Comparison of ENCODE assay signal across 19 cellular contexts in the genomic region with DNA sequence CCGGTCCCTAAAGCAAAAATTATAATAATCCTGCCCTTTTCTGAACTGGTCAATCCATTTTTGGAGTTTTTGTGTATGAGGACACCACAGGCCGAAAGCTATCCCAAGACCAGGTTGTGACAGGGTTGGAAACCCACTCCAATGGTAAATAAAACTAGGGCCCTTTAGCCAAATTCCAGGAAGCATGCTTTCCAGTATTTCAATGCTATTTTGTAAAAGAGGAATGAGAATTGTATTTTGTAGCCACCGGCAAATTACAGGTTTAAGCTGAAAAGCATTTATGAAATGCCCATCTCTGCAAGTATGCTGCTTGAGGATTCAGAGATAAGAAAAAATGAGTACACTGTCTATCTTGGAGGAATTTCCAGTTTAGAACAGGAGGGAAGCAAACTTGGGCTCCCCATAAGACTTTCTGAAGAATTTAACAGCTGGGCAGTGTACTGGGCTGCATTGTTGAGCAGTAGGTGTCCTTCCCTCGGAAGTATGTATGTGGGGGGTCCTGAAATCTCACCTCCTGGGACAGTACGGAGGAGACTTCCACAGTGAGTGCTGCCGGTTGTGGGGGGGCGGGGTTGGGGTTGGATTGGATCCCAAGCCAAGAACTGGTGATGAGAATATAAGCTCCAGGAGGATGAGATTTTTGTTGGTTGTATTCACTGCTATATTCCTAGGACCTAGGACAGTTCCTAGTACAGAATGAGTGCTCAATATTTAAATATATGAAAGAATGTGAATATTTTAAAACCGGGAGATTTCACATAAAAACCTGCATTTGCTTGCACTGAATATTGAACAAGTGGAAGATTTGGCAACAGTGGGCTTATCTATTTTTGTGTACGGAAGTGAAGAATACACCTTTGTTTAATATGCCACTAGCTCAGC. TPM values are rescaled to one million over a fixed set of nuclear protein-coding genes. Genes with fewer than 3 reads are reported as not detected.
DNase-seq lines count a peak whose midpoint lies in the region; ATAC-seq and TF ChIP-seq lines count a peak whose summit lies in the region.
"Had no signal": no experiment of that assay in that cellular context is flagged by ENCODE, and none has a peak within 500 bp of the region (broad histone marks: within the 10 kb centered on the region; RNA-seq: fewer than 3 reads in every experiment).

No MANE protein-coding gene starts in this region.

- no peak overlapping the region for H4K91ac ChIP-seq in trophoblast cell (ENCODE audit: low read depth, low read length)

- H3K23ac ChIP-seq in trophoblast cell (ENCODE audit: low read length): no peak overlapping the region

- H3K4me1 Mint-ChIP-seq in activated T-helper 17 cell treated with anti-CD3 and anti-CD28 coated beads, Interleukin-2, amount 50 U/mL, for 72 hours: no peaks in the 10 kb centered on the region
- no peaks in the 10 kb centered on the region for H3K4me1 Mint-ChIP-seq in endothelial cell (ENCODE audit: unreplicated experiment)

- no peak overlapping the region for H3K4ac ChIP-seq in trophoblast cell (ENCODE audit: low read depth, low read length)

- CTCF ChIA-PET in A673 (lab: Charles Lee): no interaction called here

- POLR2A ChIA-PET in A673 (lab: Charles Lee; ENCODE audit: low non-redundant PET): interaction anchor here (0.7 kb wide), 1 partner anchor 11 kb away, joined by 3 read pairs; no protein-coding TSS in a partner anchor

- H3K27me3 Mint-ChIP-seq in activated T-helper 17 cell treated with anti-CD3 and anti-CD28 coated beads, Interleukin-2, amount 50 U/mL, for 72 hours: no peaks in the 10 kb centered on the region
- H3K27me3 Mint-ChIP-seq in endothelial cell (ENCODE audit: unreplicated experiment): peaks cover 2% of the 10 kb centered on the region
- H3K27me3 Mint-ChIP-seq: CD4-positive, alpha-beta memory T cell had no signal

- H3K36me3 Mint-ChIP-seq in activated T-helper 17 cell treated with anti-CD3 and anti-CD28 coated beads, Interleukin-2, amount 50 U/mL, for 72 hours (ENCODE audit: low read depth): no peaks in the 10 kb centered on the region
- no peaks in the 10 kb centered on the region for H3K36me3 Mint-ChIP-seq in endothelial cell (ENCODE audit: low read depth, unreplicated experiment)

- H3K9ac ChIP-seq in trophoblast cell (ENCODE audit: low read length): no peak overlapping the region
- H3K9ac ChIP-seq: GM23248 had no signal

- H3K9me3 Mint-ChIP-seq in activated T-helper 17 cell treated with anti-CD3 and anti-CD28 coated beads, Interleukin-2, amount 50 U/mL, for 72 hours: peaks cover 3% of the 10 kb centered on the region
- H3K9me3 Mint-ChIP-seq in endothelial cell (ENCODE audit: unreplicated experiment): no peaks in the 10 kb centered on the region

- no peak overlapping the region for H2AK5ac ChIP-seq in trophoblast cell (ENCODE audit: low read length)

- no peak overlapping the region for H2BK5ac ChIP-seq in trophoblast cell (ENCODE audit: low read depth, low read length, poor library complexity)

- H3K4me3 Mint-ChIP-seq in activated T-helper 17 cell treated with anti-CD3 and anti-CD28 coated beads, Interleukin-2, amount 50 U/mL, for 72 hours: no peak overlapping the region
- no peak overlapping the region for H3K4me3 Mint-ChIP-seq in endothelial cell (ENCODE audit: unreplicated experiment)
- H3K4me3 Mint-ChIP-seq: CD4-positive, alpha-beta memory T cell had no signal

- H3K27me3 ChIP-seq in A673 (replicated peaks; ENCODE audit: insufficient read depth, low read depth, low read length, poor library complexity): no peaks in the 10 kb centered on the region
- no peaks in the 10 kb centered on the region for H3K27me3 ChIP-seq in H7 (ENCODE audit: control insufficient read depth, insufficient read depth, low read length)
- H3K27me3 ChIP-seq in trophoblast cell (ENCODE audit: insufficient read depth, low read length): no peaks in the 10 kb centered on the region

- no peak overlapping the region for H3K14ac ChIP-seq in trophoblast cell (ENCODE audit: low read length)

- ATAC-seq in activated T-helper 17 cell treated with anti-CD3 and anti-CD28 coated beads, Interleukin-2, amount 50 U/mL, for 72 hours (replicated peaks): no peak
- ATAC-seq: A549 had no signal

- no peaks in the 10 kb centered on the region for H3K36me3 ChIP-seq in A673 (ENCODE audit: insufficient read depth, low read length, poor library complexity, severe bottlenecking)
- no peaks in the 10 kb centered on the region for H3K36me3 ChIP-seq in H7 (replicated peaks; ENCODE audit: control insufficient read depth, insufficient read depth, low read length)
- no peaks in the 10 kb centered on the region for H3K36me3 ChIP-seq in trophoblast cell (ENCODE audit: control insufficient read depth in 1 of 2, insufficient read depth in 2 of 2, low read length in 2 of 2)
- H3K36me3 ChIP-seq: HAP-1 had no signal

- TF ChIP-seq CTCF in A673 (conservative IDR thresholded peaks at IDR 0.05; ENCODE audit: low read depth, low read length) (no peak), choroid plexus epithelial cell (conservative IDR thresholded peaks at IDR 0.05; ENCODE audit: low read depth, low read length) (no peak), endothelial cell (IDR thresholded peaks at IDR 0.05; ENCODE audit: unreplicated experiment) (no peak)

- H4K8ac ChIP-seq in trophoblast cell (ENCODE audit: low read depth, low read length): no peak overlapping the region

- no peak overlapping the region for H3K4me2 ChIP-seq in trophoblast cell (ENCODE audit: low read length)
- H3K4me2 ChIP-seq: A549 had no signal

- WGBS in trophoblast cell (ENCODE audit: extremely low coverage, insufficient coverage, insufficient read length): no CpG with 5 or more reads among the region's 9 CpGs

- no peaks in the 10 kb centered on the region for H3K4me1 ChIP-seq in A673 (ENCODE audit: insufficient read depth, low read length, poor library complexity, severe bottlenecking)
- H3K4me1 ChIP-seq in trophoblast cell (ENCODE audit: control insufficient read depth in 1 of 2, insufficient read depth in 2 of 2, low read length in 2 of 2): no peaks in the 10 kb centered on the region
- H3K4me1 ChIP-seq: A549, HAP-1 had no signal

- H3K27ac Mint-ChIP-seq in activated T-helper 17 cell treated with anti-CD3 and anti-CD28 coated beads, Interleukin-2, amount 50 U/mL, for 72 hours: no peak overlapping the region
- no peak overlapping the region for H3K27ac Mint-ChIP-seq in endothelial cell (ENCODE audit: unreplicated experiment)
- H3K27ac Mint-ChIP-seq: CD4-positive, alpha-beta memory T cell had no signal

- H3K27ac ChIP-seq in A673 (ENCODE audit: low read depth, low read length, poor library complexity, severe bottlenecking) (no peak overlapping the region), trophoblast cell (ENCODE audit: low read depth, low read length) (peak overlapping the region; percentile 25)
- H3K27ac ChIP-seq: A549, GM23248 had no signal

- H3K79me1 ChIP-seq in trophoblast cell (ENCODE audit: low read length): no peaks in the 10 kb centered on the region

- H4K12ac ChIP-seq in trophoblast cell (ENCODE audit: low read depth, low read length): no peak overlapping the region

- H3K18ac ChIP-seq in trophoblast cell (ENCODE audit: low read length): no peak overlapping the region

- H3K9me3 ChIP-seq in A673 (ENCODE audit: low read depth, low read length, poor library complexity, severe bottlenecking): no peaks in the 10 kb centered on the region
- no peaks in the 10 kb centered on the region for H3K9me3 ChIP-seq in trophoblast cell (ENCODE audit: insufficient read depth, low read depth, low read length)
- H3K9me3 ChIP-seq: A549, HAP-1 had no signal

- no peak overlapping the region for H2AFZ ChIP-seq in trophoblast cell (ENCODE audit: insufficient read depth, low read length, poor library complexity)
- H2AFZ ChIP-seq: GM23248 had no signal

- BruUV-seq in A673 (replicated peaks; lab: Mats Ljungman, UMichigan): no TSS peak

- intact Hi-C loops in A673 (cut with micrococcal nuclease; ENCODE audit: unreplicated experiment): loop anchor here (5.0 kb wide), 1 partner anchor 82 kb away; no protein-coding TSS in a partner anchor

- H3K4me3 ChIP-seq in A673 (ENCODE audit: low read depth, low read length, poor library complexity, severe bottlenecking) (no peak overlapping the region), H7 (ENCODE audit: insufficient read depth, low read depth, low read length) (no peak overlapping the region), choroid plexus epithelial cell (ENCODE audit: low read depth, low read length) (no peak overlapping the region), trophoblast cell (ENCODE audit: low read depth, low read length) (no peak overlapping the region)
- H3K4me3 ChIP-seq: A549, GM23248, HAP-1 had no signal

- no peaks in the 10 kb centered on the region for H3K79me2 ChIP-seq in trophoblast cell (ENCODE audit: control insufficient read depth, insufficient read depth, low read length, poor library complexity)

- H2BK120ac ChIP-seq in trophoblast cell (ENCODE audit: insufficient read depth, low read length, poor library complexity): no peak overlapping the region

- DNase-seq in A673 (ENCODE audit: low spot score) (peak; percentile 63), H7 (peak; percentile 17), choroid plexus epithelial cell (ENCODE audit: low read depth) (peak; percentile 57), trophoblast cell (peak; percentile 80 to 99), NCI-H446 (lab: John Stamatoyannopoulos, UW) (no peak), endothelial cell (ENCODE audit: low spot score) (no peak)
- DNase-seq: 8988T; C1 segment of cervical spinal cord; Calu3; CD4-positive, alpha-beta memory T cell; COR-L47; DMS53; DMS79 treated with DMSO at 0.1 percent for 48 hours; GF-D8; GM23248 had no signal

- no peak overlapping the region for H2BK12ac ChIP-seq in trophoblast cell (ENCODE audit: low read length)

RNA-seq across cellular contexts. Expression of a gene that starts 26.8 kb away (rescaled TPM):
- 139 and 166 TPM in 2 replicates for total RNA-seq in A673 (2021)
- total RNA-seq in H7 (2014; rRNA removed; shearing (Covaris generic)): 82.3 and 83.2 TPM in 2 replicates
- 88.6 and 89.3 TPM in 2 replicates for polyA plus RNA-seq in trophoblast cell (2013)
- 10 to 100 TPM; 41.9 to 71.1 TPM for total RNA-seq in activated T-helper 17 cell treated with anti-CD3 and anti-CD28 coated beads, Interleukin-2, amount 50 U/mL, for 72 hours
- 50.0 TPM for total RNA-seq in endothelial cell (ENCODE audit: unreplicated experiment)
- total RNA-seq: G401 had no signal

RNA-seq across cellular contexts. Expression of a gene that starts 48.9 kb away (rescaled TPM):
- total RNA-seq in A673 (2021) (138 and 143 TPM in 2 replicates), endothelial cell (ENCODE audit: unreplicated experiment) (121 TPM)
- 98.2 and 142 TPM in 2 replicates for total RNA-seq in H7 (2014; rRNA removed; shearing (Covaris generic))
- polyA plus RNA-seq in trophoblast cell (2013): 149 and 153 TPM in 2 replicates
- 100 to 1,000 TPM; 100 to 104 TPM for total RNA-seq in activated T-helper 17 cell treated with anti-CD3 and anti-CD28 coated beads, Interleukin-2, amount 50 U/mL, for 72 hours

Comparison
In these comparisons a context has a peak if more than half of its experiments do, and no peak if none do; other contexts are left out.
1. DNase-seq: peak in A673 (single experiment), H7 (single experiment), choroid plexus epithelial cell (single experiment) and trophoblast cell (2 of 2); none in NCI-H446 (0 of 2) and endothelial cell (single experiment).